ENCODE assay signal across 12 cellular contexts in the genomic region with DNA sequence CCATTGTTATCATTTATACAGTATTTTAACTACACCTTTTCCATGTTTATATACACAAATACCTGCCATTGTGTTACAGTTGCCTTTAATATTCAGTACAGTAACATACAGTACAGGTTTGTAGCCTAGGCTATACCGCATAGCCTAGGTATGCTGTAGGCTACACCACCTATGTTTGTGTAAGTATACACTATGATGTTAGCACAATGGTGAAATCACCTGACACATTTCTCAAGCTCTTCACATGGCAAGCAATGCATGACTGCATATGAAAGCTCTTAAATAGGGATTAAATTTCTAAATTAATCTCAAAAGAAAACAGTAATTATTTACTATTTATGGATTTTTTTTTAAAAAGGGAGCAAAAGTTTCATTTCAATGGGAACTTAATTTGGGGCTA. TPM values are rescaled to one million over a fixed set of nuclear protein-coding genes. Genes with fewer than 3 reads are reported as not detected.
DNase-seq lines count a peak whose midpoint lies in the region; ATAC-seq and TF ChIP-seq lines count a peak whose summit lies in the region.
"Had no signal": no experiment of that assay in that cellular context is flagged by ENCODE, and none has a peak within 500 bp of the region (broad histone marks: within the 10 kb centered on the region; RNA-seq: fewer than 3 reads in every experiment).

No MANE protein-coding gene starts in this region.

- peak; percentile 71 for ATAC-seq in esophagus mucosa
- ATAC-seq: CD8-positive, alpha-beta T cell had no signal

- H3K27me3 Mint-ChIP-seq in MCF 10A (ENCODE audit: insufficient read depth, unreplicated experiment) = no peaks in the 10 kb centered on the region

- no peaks in the 10 kb centered on the region for H3K9me3 Mint-ChIP-seq in MCF 10A (ENCODE audit: unreplicated experiment)
- H3K9me3 Mint-ChIP-seq: CD14-positive monocyte; CD8-positive, alpha-beta T cell had no signal

- TF ChIP-seq CTCF in MCF 10A (IDR thresholded peaks at IDR 0.05; ENCODE audit: unreplicated experiment) = no peak

- CTCF ChIA-PET in MCF 10A (lab: Yijun Ruan, JAX) = interaction anchor here (1.1 to 1.4 kb wide), 2 partner anchors 11 to 18 kb away, joined by 4 read pairs; no protein-coding TSS in a partner anchor

- POLR2A ChIA-PET in MCF 10A (lab: Yijun Ruan, JAX) = interaction anchor here (0.9 kb wide), 1 partner anchor 11 kb away, joined by 3 read pairs; no protein-coding TSS in a partner anchor

- intact Hi-C loops in MCF 10A (cut with micrococcal nuclease) = no loop called here

- no peak overlapping the region for H3K27ac Mint-ChIP-seq in MCF 10A (ENCODE audit: low read depth, unreplicated experiment)
- H3K27ac Mint-ChIP-seq: CD8-positive, alpha-beta T cell had no signal

- peaks cover 11% of the 10 kb centered on the region for H3K36me3 Mint-ChIP-seq in MCF 10A (ENCODE audit: insufficient read depth, unreplicated experiment)

- H3K4me3 Mint-ChIP-seq in MCF 10A (ENCODE audit: unreplicated experiment) = no peak overlapping the region
- H3K4me3 Mint-ChIP-seq: CD14-positive monocyte; CD8-positive, alpha-beta T cell had no signal

- H3K4me1 Mint-ChIP-seq in MCF 10A (ENCODE audit: insufficient read depth, unreplicated experiment) = no peaks in the 10 kb centered on the region

- BruUV-seq in MCF 10A (replicated peaks; lab: Mats Ljungman, UMichigan) = no TSS peak

- DNase-seq in NCI-H2029 (lab: John Stamatoyannopoulos, UW) (peak; percentile 57), NCI-H2029 treated with DMSO at 0.1 percent for 48 hours (lab: John Stamatoyannopoulos, UW) (no peak), DMS53 (lab: John Stamatoyannopoulos, UW) (peak; percentile 87), NCI-H510A treated with DMSO at 0.1 percent for 48 hours (lab: John Stamatoyannopoulos, UW) (peak; percentile 64), MCF 10A (ENCODE audit: unreplicated experiment) (no peak), NOMO-1 (lab: John Stamatoyannopoulos, UW; ENCODE audit: unreplicated experiment in 2 of 2) (no peak)
- DNase-seq in effector CD4-positive, alpha-beta T cell = no peak
- DNase-seq: CD8-positive, alpha-beta T cell; COR-L47; HCEC 1CT had no signal

RNA-seq across cellular contexts. Expression of gene LRRC37B, which starts 12.0 kb away (rescaled TPM):
- 4.4 TPM for total RNA-seq in esophagus mucosa
- 11.8 and 20.9 TPM in 2 replicates for total RNA-seq in MCF 10A (2022)

Comparison
In these comparisons a context has a peak if more than half of its experiments do, and no peak if none do; other contexts are left out.
1. DNase-seq: peak in NCI-H2029 (single experiment), DMS53 (single experiment) and NCI-H510A treated with DMSO at 0.1 percent for 48 hours (single experiment); none in NCI-H2029 treated with DMSO at 0.1 percent for 48 hours (single experiment), MCF 10A (single experiment), NOMO-1 (0 of 2) and effector CD4-positive, alpha-beta T cell (single experiment).